14 cellular contexts compared by ENCODE assay signal in the genomic region with DNA sequence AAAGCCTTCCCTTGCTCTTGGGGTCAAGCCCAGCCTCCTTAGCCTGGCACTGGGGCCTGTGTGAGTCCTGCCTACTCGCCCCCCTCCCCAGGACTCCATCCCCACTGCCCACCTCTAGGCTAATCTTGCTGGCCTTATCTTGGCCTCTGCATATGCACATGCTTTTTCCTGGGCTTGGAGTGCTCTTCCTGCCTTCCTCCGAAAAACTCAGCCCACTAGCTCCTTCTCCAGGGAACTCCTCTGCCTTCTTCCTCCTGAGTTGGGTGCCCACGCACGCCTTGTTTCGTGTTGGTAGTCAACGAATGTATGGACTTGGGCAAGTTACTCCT. TPM values are rescaled to one million over a fixed set of nuclear protein-coding genes. Genes with fewer than 3 reads are reported as not detected.
A peak's percentile ranks its signal among the peaks of the same experiment; 100 is the strongest.
DNase-seq lines count a peak whose midpoint lies in the region; ATAC-seq, FAIRE-seq and TF ChIP-seq lines count a peak whose summit lies in the region.
"Had no signal": no experiment of that assay in that cellular context is flagged by ENCODE, and none has a peak within 500 bp of the region (broad histone marks: within the 10 kb centered on the region; RNA-seq: fewer than 3 reads in every experiment).

No MANE protein-coding gene starts in this region.

- POLR2A ChIA-PET in activated CD4-positive, alpha-beta T cell treated with anti-CD3 and anti-CD28 coated beads for 36 hours (lab: Charles Lee): no interaction called here
- POLR2A ChIA-PET in K562 (lab: Yijun Ruan, JAX): interaction anchor here (0.6 kb wide), 2 partner anchors 160 to 277 kb away, joined by 4 read pairs; no protein-coding TSS in a partner anchor

- no peaks in the 10 kb centered on the region for H3K79me2 ChIP-seq in K562 (ENCODE audit: control insufficient read depth, insufficient read depth, low read length)

- H3K27ac ChIP-seq in K562 (ENCODE audit: extremely low read depth, low read depth, low read length) (no peak overlapping the region), mesenchymal stem cell (ENCODE audit: low read length, poor library complexity, severe bottlenecking) (no peak overlapping the region)
- H3K27ac ChIP-seq: epithelial cell of prostate had no signal

- CTCF ChIA-PET in activated CD4-positive, alpha-beta T cell treated with anti-CD3 and anti-CD28 coated beads for 36 hours (lab: Charles Lee): interaction anchor here (0.8 to 1.0 kb wide), 2 partner anchors 30 to 34 kb away, joined by 3 read pairs; no protein-coding TSS in a partner anchor
- CTCF ChIA-PET in K562 (lab: Yijun Ruan, JAX; ENCODE audit: low intra/inter-chr PET ratio): interaction anchor here (0.8 kb wide), 1 partner anchor 421 kb away, joined by 5 read pairs; no protein-coding TSS in a partner anchor

- no peak for TF ChIP-seq POLR2A in K562 (conservative IDR thresholded peaks at IDR 0.05)

- WGBS in K562 (ENCODE audit: insufficient coverage, low coverage, missing lambda C conversion rate): 75% methylated on average over 6 of the region's 6 CpGs
- WGBS in mesenchymal stem cell: 87% methylated on average over 6 of the region's 6 CpGs

- no peak overlapping the region for H2BK120ac ChIP-seq in mesenchymal stem cell (ENCODE audit: low read depth, low read length)

- peaks cover 2% of the 10 kb centered on the region for H3K79me1 ChIP-seq in mesenchymal stem cell (replicated peaks; ENCODE audit: low read length, poor library complexity, severe bottlenecking)

- H3K14ac ChIP-seq in mesenchymal stem cell (ENCODE audit: low read length in 2 of 2): no peak overlapping the region

- peaks cover 46% of the 10 kb centered on the region for H3K27me3 Mint-ChIP-seq in activated CD4-positive, alpha-beta T cell treated with anti-CD3 and anti-CD28 coated beads, Interleukin-2, amount 10 ng/mL, durations not matched to agents 24 days and 14 days
- H3K27me3 Mint-ChIP-seq in activated CD4-positive, alpha-beta T cell treated with anti-CD3 and anti-CD28 coated beads for 36 hours: peaks cover 20% of the 10 kb centered on the region
- H3K27me3 Mint-ChIP-seq in type B pancreatic cell: peaks cover 41% of the 10 kb centered on the region

- H3K27ac Mint-ChIP-seq in activated CD4-positive, alpha-beta T cell treated with anti-CD3 and anti-CD28 coated beads, Interleukin-2, amount 10 ng/mL, durations not matched to agents 24 days and 14 days: no peak overlapping the region
- no peak overlapping the region for H3K27ac Mint-ChIP-seq in activated CD4-positive, alpha-beta T cell treated with anti-CD3 and anti-CD28 coated beads for 36 hours
- H3K27ac Mint-ChIP-seq in type B pancreatic cell: no peak overlapping the region
- H3K27ac Mint-ChIP-seq: activated naive CD4-positive, alpha-beta T cell treated with anti-CD3 and anti-CD28 coated beads, Interleukin-2, amount 50 U/mL, for 24 hours; stimulated activated naive CD8-positive, alpha-beta T cell treated with anti-CD3 and anti-CD28 coated beads, Interleukin-15, amount 100 ng/mL, for 72 hours had no signal

- TF ChIP-seq RAD21 in K562 (CRISPR knock-in tag; conservative IDR thresholded peaks at IDR 0.05 in 1 of 2, IDR thresholded peaks at IDR 0.05 in 1 of 2): no peak

- TF ChIP-seq CTCF in K562 (IDR thresholded peaks at IDR 0.05 in 2 of 3, conservative IDR thresholded peaks at IDR 0.05 in 1 of 3; ENCODE audit: insufficient read depth in 2 of 3, low read depth in 1 of 3, low read length in 3 of 3) (no peak), type B pancreatic cell (conservative IDR thresholded peaks at IDR 0.05) (no peak)

- H3K4me1 ChIP-seq in K562 (replicated peaks in 1 of 2; ENCODE audit: control insufficient read depth in 2 of 2, insufficient read depth in 2 of 2, low read length in 2 of 2) (peaks cover 0 to 28% of the 10 kb centered on the region in 2 experiments; a peak in 4 of 5 replicates), mesenchymal stem cell (ENCODE audit: control insufficient read depth, insufficient read depth, low read depth, low read length) (peaks cover 22% of the 10 kb centered on the region)

- no peak overlapping the region for H2BK15ac ChIP-seq in mesenchymal stem cell (ENCODE audit: low read depth, poor library complexity, severe bottlenecking)

- H3K23ac ChIP-seq in mesenchymal stem cell (ENCODE audit: low read length in 2 of 2): no peak overlapping the region

- H3K9me3 Mint-ChIP-seq in activated CD4-positive, alpha-beta T cell treated with anti-CD3 and anti-CD28 coated beads, Interleukin-2, amount 10 ng/mL, durations not matched to agents 24 days and 14 days: no peaks in the 10 kb centered on the region
- H3K9me3 Mint-ChIP-seq in activated CD4-positive, alpha-beta T cell treated with anti-CD3 and anti-CD28 coated beads for 36 hours (ENCODE audit: low read depth): no peaks in the 10 kb centered on the region
- no peaks in the 10 kb centered on the region for H3K9me3 Mint-ChIP-seq in type B pancreatic cell
- H3K9me3 Mint-ChIP-seq: activated naive CD4-positive, alpha-beta T cell treated with anti-CD3 and anti-CD28 coated beads, Interleukin-2, amount 50 U/mL, for 24 hours; stimulated activated naive CD8-positive, alpha-beta T cell treated with anti-CD3 and anti-CD28 coated beads, Interleukin-15, amount 100 ng/mL, for 72 hours had no signal

- no peaks in the 10 kb centered on the region for H3K9me1 ChIP-seq in K562 (ENCODE audit: control insufficient read depth, insufficient read depth, low read length)

- no TSS peak for BruUV-seq in K562 (replicated peaks; lab: Mats Ljungman, UMichigan)

- H3K4me3 ChIP-seq in K562 (no peak overlapping the region), mesenchymal stem cell (ENCODE audit: insufficient read depth in 1 of 2, low read depth in 1 of 2, low read length in 2 of 2) (peak overlapping the region in 1 of 2 experiments; percentile 63)
- H3K4me3 ChIP-seq: mucosa of descending colon had no signal

- no peak overlapping the region for H2AK5ac ChIP-seq in mesenchymal stem cell (ENCODE audit: low read length, severe bottlenecking)

- H3K36me3 ChIP-seq in K562 (ENCODE audit: control insufficient read depth, insufficient read depth, low read length) (no peaks in the 10 kb centered on the region), mesenchymal stem cell (ENCODE audit: control insufficient read depth in 1 of 2, insufficient read depth in 2 of 2, low read depth in 1 of 2, low read length in 2 of 2) (no peaks in the 10 kb centered on the region)

- peak overlapping the region in 1 of 2 experiments; percentile 5 for H2BK12ac ChIP-seq in mesenchymal stem cell (ENCODE audit: low read length in 2 of 2)

- no peak overlapping the region for H3K4ac ChIP-seq in mesenchymal stem cell (ENCODE audit: low read depth in 1 of 2, low read length in 2 of 2)

- DNase-seq in activated CD4-positive, alpha-beta T cell treated with anti-CD3 and anti-CD28 coated beads, Interleukin-2, amount 10 ng/mL, durations not matched to agents 24 days and 14 days: peak; percentile 55
- DNase-seq in activated CD4-positive, alpha-beta T cell treated with anti-CD3 and anti-CD28 coated beads for 36 hours: no peak
- DNase-seq in K562 (ENCODE audit: extremely low read depth in 1 of 4, low spot score in 3 of 4) (peak in 2 of 4 experiments; percentile 2 to 3), mesenchymal stem cell (no peak), type B pancreatic cell (ENCODE audit: extremely low spot score, unreplicated experiment) (no peak), NCI-H446 treated with DMSO at 0.1 percent for 48 hours (lab: John Stamatoyannopoulos, UW) (no peak)
- DNase-seq in effector CD8-positive, alpha-beta T cell (lab: John Stamatoyannopoulos, UW): no peak

- H4K91ac ChIP-seq in mesenchymal stem cell (ENCODE audit: low read length): peak overlapping the region; percentile 47

- H2BK5ac ChIP-seq in mesenchymal stem cell (ENCODE audit: low read depth, low read length, poor library complexity, severe bottlenecking): no peak overlapping the region

- ATAC-seq in activated CD4-positive, alpha-beta T cell treated with anti-CD3 and anti-CD28 coated beads for 36 hours: no peak
- no peak for ATAC-seq in K562
- ATAC-seq in HG03045 (IDR thresholded peaks at IDR 0.05; ENCODE audit: unreplicated experiment): no peak

- no peaks in the 10 kb centered on the region for H3K9me3 ChIP-seq in K562 (replicated peaks; ENCODE audit: control insufficient read depth, insufficient read depth, low read depth, low read length)
- H3K9me3 ChIP-seq in mesenchymal stem cell (ENCODE audit: control insufficient read depth, low read length): no peaks in the 10 kb centered on the region
- H3K9me3 ChIP-seq: Caco-2, mucosa of descending colon had no signal

- H3K36me3 Mint-ChIP-seq in activated CD4-positive, alpha-beta T cell treated with anti-CD3 and anti-CD28 coated beads, Interleukin-2, amount 10 ng/mL, durations not matched to agents 24 days and 14 days (ENCODE audit: low read depth): no peaks in the 10 kb centered on the region
- H3K36me3 Mint-ChIP-seq in activated CD4-positive, alpha-beta T cell treated with anti-CD3 and anti-CD28 coated beads for 36 hours (ENCODE audit: low read depth): no peaks in the 10 kb centered on the region
- H3K36me3 Mint-ChIP-seq in type B pancreatic cell: no peaks in the 10 kb centered on the region
- H3K36me3 Mint-ChIP-seq: activated naive CD4-positive, alpha-beta T cell treated with anti-CD3 and anti-CD28 coated beads, Interleukin-2, amount 50 U/mL, for 24 hours had no signal

- in situ Hi-C loops in K562 (cut with MboI): no loop called here

- H4K8ac ChIP-seq in mesenchymal stem cell (ENCODE audit: low read length): peak overlapping the region; percentile 97

- no peak overlapping the region for H3K4me2 ChIP-seq in K562 (ENCODE audit: insufficient read depth, low read length)
- H3K4me2 ChIP-seq in mesenchymal stem cell (ENCODE audit: low read length, poor library complexity, severe bottlenecking): no peak overlapping the region

- H3K4me1 Mint-ChIP-seq in activated CD4-positive, alpha-beta T cell treated with anti-CD3 and anti-CD28 coated beads, Interleukin-2, amount 10 ng/mL, durations not matched to agents 24 days and 14 days: no peaks in the 10 kb centered on the region
- H3K4me1 Mint-ChIP-seq in activated CD4-positive, alpha-beta T cell treated with anti-CD3 and anti-CD28 coated beads for 36 hours: no peaks in the 10 kb centered on the region
- H3K4me1 Mint-ChIP-seq in type B pancreatic cell (ENCODE audit: unreplicated experiment): peaks cover 3% of the 10 kb centered on the region
- H3K4me1 Mint-ChIP-seq: activated naive CD4-positive, alpha-beta T cell treated with anti-CD3 and anti-CD28 coated beads, Interleukin-2, amount 50 U/mL, for 24 hours had no signal

- intact Hi-C loops in activated CD4-positive, alpha-beta T cell treated with anti-CD3 and anti-CD28 coated beads, Interleukin-2, amount 10 ng/mL, durations not matched to agents 24 days and 14 days (cut with micrococcal nuclease): loop anchor here (10.0 kb wide), 1 partner anchor 169 kb away; no protein-coding TSS in a partner anchor
- intact Hi-C loops in activated CD4-positive, alpha-beta T cell treated with anti-CD3 and anti-CD28 coated beads for 36 hours (cut with DNase I, micrococcal nuclease): no loop called here
- intact Hi-C loops in K562 (cut with micrococcal nuclease): loop anchor here (5.0 to 10.0 kb wide), 2 partner anchors 419 to 691 kb away; no protein-coding TSS in a partner anchor

- H3K18ac ChIP-seq in mesenchymal stem cell (ENCODE audit: low read depth in 1 of 2, low read length in 2 of 2): peak overlapping the region; percentile 52 to 67

- H4K20me1 ChIP-seq in K562 (replicated peaks; ENCODE audit: control insufficient read depth, insufficient read depth, low read length): no peaks in the 10 kb centered on the region

- H2AFZ ChIP-seq in K562 (ENCODE audit: low read depth, low read length): peak overlapping the region; percentile 85
- no peak overlapping the region for H2AFZ ChIP-seq in mesenchymal stem cell (ENCODE audit: low read depth, low read length)

- H3K4me3 Mint-ChIP-seq in activated CD4-positive, alpha-beta T cell treated with anti-CD3 and anti-CD28 coated beads, Interleukin-2, amount 10 ng/mL, durations not matched to agents 24 days and 14 days: no peak overlapping the region
- no peak overlapping the region for H3K4me3 Mint-ChIP-seq in activated CD4-positive, alpha-beta T cell treated with anti-CD3 and anti-CD28 coated beads for 36 hours
- peak overlapping the region; percentile 39 for H3K4me3 Mint-ChIP-seq in type B pancreatic cell
- H3K4me3 Mint-ChIP-seq: activated naive CD4-positive, alpha-beta T cell treated with anti-CD3 and anti-CD28 coated beads, Interleukin-2, amount 50 U/mL, for 24 hours had no signal

- peaks cover 3 to 17% of the 10 kb centered on the region in 2 experiments; a peak in 4 of 5 replicates for H3K27me3 ChIP-seq in K562 (ENCODE audit: control insufficient read depth in 2 of 2, insufficient read depth in 2 of 2, low read length in 2 of 2)
- H3K27me3 ChIP-seq in mesenchymal stem cell (ENCODE audit: control insufficient read depth in 1 of 2, insufficient read depth in 1 of 2, low read length in 2 of 2): peaks cover 14 to 26% of the 10 kb centered on the region in 2 experiments

- H3K9ac ChIP-seq in K562 (ENCODE audit: insufficient read depth in 1 of 2, low read depth in 2 of 2, low read length in 2 of 2) (no peak overlapping the region), mesenchymal stem cell (ENCODE audit: low read length) (peak overlapping the region; percentile 75)

- no peak for FAIRE-seq in K562 (lab: Jason Lieb, UNC)
- FAIRE-seq: TTC549 had no signal

- no peak for TF ChIP-seq EP300 in K562 (IDR thresholded peaks at IDR 0.05; ENCODE audit: low read length)

RNA-seq across cellular contexts. Expression of a gene that starts 16.5 kb away (rescaled TPM):
- total RNA-seq in activated CD4-positive, alpha-beta T cell treated with anti-CD3 and anti-CD28 coated beads, Interleukin-2, amount 10 ng/mL, durations not matched to agents 24 days and 14 days: not detected in 2 replicates
- total RNA-seq in activated CD4-positive, alpha-beta T cell treated with anti-CD3 and anti-CD28 coated beads for 36 hours: not detected
- not detected in 2 replicates for total RNA-seq in K562 (2011; cell fraction: chromatin; rRNA removed; ENCODE audit: low replicate concordance)
- not detected in 2 replicates for total RNA-seq in K562 (2011; cell fraction: nucleolus; rRNA removed)
- not detected in 2 replicates for total RNA-seq in K562 (2011; cell fraction: nucleoplasm; rRNA removed)
- total RNA-seq in K562 (2014; rRNA removed): not detected in 2 replicates
- not detected in 2 replicates for total RNA-seq in K562 (2014; rRNA removed; fragmentation: Illumina TruSeq; extraction: Trizol)
- not detected in 2 replicates for total RNA-seq in K562 (2015; rRNA removed; fragmentation: Illumina TruSeq; extraction: Trizol)
- 0.13 and 0.18 TPM in 2 replicates for total RNA-seq in K562 (2021)
- not detected in 2 replicates for polyA plus RNA-seq in K562 (2011; rRNA removed)
- polyA plus RNA-seq in K562 (2011; cell fraction: cytosol; rRNA removed): not detected in 2 replicates
- polyA plus RNA-seq in K562 (2011; cell fraction: nucleus; rRNA removed): not detected in 2 replicates
- 0.03 TPM in 1 of 2 replicates, not detected in the other for polyA plus RNA-seq in K562 (2012)
- polyA plus RNA-seq in K562 (2014; fragmentation: Illumina TruSeq; extraction: Trizol): not detected in 2 replicates
- polyA plus RNA-seq in K562 (2014; fragmentation: Nextera tagmentation; extraction: Ambion mirVana): not detected
- polyA plus RNA-seq in K562 (2014; rRNA removed): not detected in 2 replicates
- not detected in 2 replicates for polyA minus RNA-seq in K562 (2011; rRNA and poly(A)+ RNA removed)
- not detected in 2 replicates for polyA minus RNA-seq in K562 (2011; cell fraction: cytosol; rRNA and poly(A)+ RNA removed)
- not detected in 2 replicates for polyA minus RNA-seq in K562 (2011; cell fraction: nucleus; rRNA and poly(A)+ RNA removed)
- polyA plus RNA-seq in mesenchymal stem cell (2013, experiment 1 of 2): 118 TPM
- 123 TPM for polyA plus RNA-seq in mesenchymal stem cell (2013, experiment 2 of 2)
- 8.7 and 55.9 TPM in 2 replicates for total RNA-seq in type B pancreatic cell (ENCODE audit: low replicate concordance)

RNA-seq across cellular contexts. Expression of a gene that starts 36.0 kb away (rescaled TPM):
- total RNA-seq in activated CD4-positive, alpha-beta T cell treated with anti-CD3 and anti-CD28 coated beads, Interleukin-2, amount 10 ng/mL, durations not matched to agents 24 days and 14 days: not detected in 2 replicates
- not detected for total RNA-seq in activated CD4-positive, alpha-beta T cell treated with anti-CD3 and anti-CD28 coated beads for 36 hours
- total RNA-seq in K562 (2011; cell fraction: chromatin; rRNA removed; ENCODE audit: low replicate concordance): not detected in 2 replicates
- total RNA-seq in K562 (2011; cell fraction: nucleolus; rRNA removed): not detected in 2 replicates
- total RNA-seq in K562 (2011; cell fraction: nucleoplasm; rRNA removed): not detected in 2 replicates
- total RNA-seq in K562 (2014; rRNA removed) (not detected in 2 replicates), K562 (2014; rRNA removed; fragmentation: Illumina TruSeq; extraction: Trizol) (not detected in 2 replicates), K562 (2015; rRNA removed; fragmentation: Illumina TruSeq; extraction: Trizol) (not detected in 2 replicates), K562 (2021) (not detected in 2 replicates), type B pancreatic cell (ENCODE audit: low replicate concordance) (0.45 and 1.8 TPM in 2 replicates)
- polyA plus RNA-seq in K562 (2011; rRNA removed) (not detected in 2 replicates), K562 (2014; fragmentation: Illumina TruSeq; extraction: Trizol) (not detected in 2 replicates), K562 (2014; fragmentation: Nextera tagmentation; extraction: Ambion mirVana) (not detected), K562 (2014; rRNA removed) (not detected in 2 replicates)
- polyA plus RNA-seq in K562 (2011; cell fraction: cytosol; rRNA removed): not detected in 2 replicates
- polyA plus RNA-seq in K562 (2011; cell fraction: nucleus; rRNA removed): not detected in 2 replicates
- polyA plus RNA-seq in K562 (2012): 0.06 TPM in 1 of 2 replicates, not detected in the other
- polyA minus RNA-seq in K562 (2011; rRNA and poly(A)+ RNA removed): not detected in 2 replicates
- polyA minus RNA-seq in K562 (2011; cell fraction: cytosol; rRNA and poly(A)+ RNA removed): not detected in 2 replicates
- not detected in 2 replicates for polyA minus RNA-seq in K562 (2011; cell fraction: nucleus; rRNA and poly(A)+ RNA removed)
- polyA plus RNA-seq in mesenchymal stem cell (2013, experiment 1 of 2): not detected
- polyA plus RNA-seq in mesenchymal stem cell (2013, experiment 2 of 2): not detected
- total RNA-seq: mucosa of descending colon had no signal

Comparison
In these comparisons a context has a peak if more than half of its experiments do, and no peak if none do; other contexts are left out.
1. intact Hi-C loops: an anchor here in activated CD4-positive, alpha-beta T cell treated with anti-CD3 and anti-CD28 coated beads, Interleukin-2, amount 10 ng/mL, durations not matched to agents 24 days and 14 days (10.0 kb wide) and K562 (5.0 to 10.0 kb wide); none called in activated CD4-positive, alpha-beta T cell treated with anti-CD3 and anti-CD28 coated beads for 36 hours.